In genomic region chr5:68249520-68249919, GRCh38 we compare ENCODE assay signal across 20 cellular contexts. TPM values are rescaled to one million over a fixed set of nuclear protein-coding genes. Genes with fewer than 3 reads are reported as not detected.
DNase-seq lines count a peak whose midpoint lies in the region; ATAC-seq and TF ChIP-seq lines count a peak whose summit lies in the region.
"Had no signal": no experiment of that assay in that cellular context is flagged by ENCODE, and none has a peak within 500 bp of the region (broad histone marks: within the 10 kb centered on the region; RNA-seq: fewer than 3 reads in every experiment).

No MANE protein-coding gene starts in this region.

- TF ChIP-seq EP300 in gastroesophageal sphincter (IDR thresholded peaks at IDR 0.05) = no peak

- no peak overlapping the region for H3K4me3 ChIP-seq in CD8-positive, alpha-beta T cell (ENCODE audit: low read depth, low read length)
- H3K4me3 ChIP-seq in gastroesophageal sphincter = no peak overlapping the region
- H3K4me3 ChIP-seq in skin epidermis = no peak overlapping the region
- no peak overlapping the region for H3K4me3 ChIP-seq in HAP-1
- H3K4me3 ChIP-seq: mucosa of descending colon, suprapubic skin had no signal

- in situ Hi-C loops in HAP-1 (cut with MboI; ENCODE audit: low sequenced_read_pairs) = no loop called here

- no peak for ATAC-seq in CD8-positive, alpha-beta T cell
- ATAC-seq in gastroesophageal sphincter (no peak), GM21528 (IDR thresholded peaks at IDR 0.05; ENCODE audit: low FRiP score, unreplicated experiment) (no peak)
- ATAC-seq: mucosa of descending colon had no signal

- 61 to 92% methylated on average over 2 of the region's 2 CpGs for WGBS in gastroesophageal sphincter (ENCODE audit: low coverage in 1 of 2), 2 donors

- H3K4me3 Mint-ChIP-seq in CD8-positive, alpha-beta T cell = no peak overlapping the region
- no peak overlapping the region for H3K4me3 Mint-ChIP-seq in chondrocyte (ENCODE audit: unreplicated experiment)

- H3K4me1 Mint-ChIP-seq in CD8-positive, alpha-beta T cell (ENCODE audit: low read depth) = peaks cover 78% of the 10 kb centered on the region
- H3K4me1 Mint-ChIP-seq in chondrocyte (ENCODE audit: low read depth) = peaks cover 73% of the 10 kb centered on the region

- H3K4me1 ChIP-seq in CD8-positive, alpha-beta T cell (ENCODE audit: insufficient read depth, low read length) = peaks cover 58% of the 10 kb centered on the region
- H3K4me1 ChIP-seq in gastroesophageal sphincter (peaks cover 34 to 98% (median 44%) of the 10 kb centered on the region in 3 donors), HAP-1 (peaks cover 3% of the 10 kb centered on the region; the same call in 1 of the 2 replicates)

- H3K36me3 ChIP-seq in CD8-positive, alpha-beta T cell (ENCODE audit: insufficient read depth, low read length) = no peaks in the 10 kb centered on the region
- no peaks in the 10 kb centered on the region for H3K36me3 ChIP-seq in gastroesophageal sphincter
- no peaks in the 10 kb centered on the region for H3K36me3 ChIP-seq in HAP-1 (replicated peaks)
- H3K36me3 ChIP-seq: suprapubic skin had no signal

- TF ChIP-seq POLR2A in gastroesophageal sphincter (IDR thresholded peaks at IDR 0.05) = no peak

- no peak for DNase-seq in CD8-positive, alpha-beta T cell
- peak; percentile 23 for DNase-seq in NCI-H69 (lab: John Stamatoyannopoulos, UW)
- DNase-seq in HAP-1 (ENCODE audit: low spot score in 2 of 2) = no peak
- no peak for DNase-seq in chondrocyte (ENCODE audit: low spot score)
- DNase-seq: activated CD4-positive, CD25-positive, alpha-beta regulatory T cell treated with anti-CD3 and anti-CD28 coated beads, Interleukin-2, amount 50 U/mL, for 72 hours; C1 segment of cervical spinal cord; DMS79 treated with DMSO at 0.1 percent for 48 hours; head of caudate nucleus; KBM-7; kidney; mucosa of descending colon; NCI-H226; NK-92 treated with Interleukin-12 subunit alpha and Interleukin-12 subunit beta, amount 100 ng/mL, for 24 hours; SHP77; T-helper 2 cell had no signal

- H3K9me3 Mint-ChIP-seq in CD8-positive, alpha-beta T cell = no peaks in the 10 kb centered on the region
- no peaks in the 10 kb centered on the region for H3K9me3 Mint-ChIP-seq in chondrocyte (ENCODE audit: low read depth)

- TF ChIP-seq CTCF in CD8-positive, alpha-beta T cell (IDR thresholded peaks at IDR 0.05) = no peak
- no peak for TF ChIP-seq CTCF in gastroesophageal sphincter (IDR thresholded peaks at IDR 0.05)
- TF ChIP-seq CTCF in chondrocyte (IDR thresholded peaks at IDR 0.05) = no peak

- peak overlapping the region; percentile 88 for H3K27ac Mint-ChIP-seq in CD8-positive, alpha-beta T cell
- H3K27ac Mint-ChIP-seq in chondrocyte (ENCODE audit: unreplicated experiment) = no peak overlapping the region
- H3K27ac Mint-ChIP-seq: progenitor cell of endocrine pancreas had no signal

- H3K27me3 Mint-ChIP-seq in CD8-positive, alpha-beta T cell (ENCODE audit: low read depth) = no peaks in the 10 kb centered on the region
- no peaks in the 10 kb centered on the region for H3K27me3 Mint-ChIP-seq in chondrocyte (ENCODE audit: low read depth)
- H3K27me3 Mint-ChIP-seq: progenitor cell of endocrine pancreas had no signal

- POLR2A ChIA-PET in CD8-positive, alpha-beta T cell (lab: Charles Lee) = interaction anchor here (1.5 to 3.6 kb wide), 2 partner anchors 18 to 34 kb away, joined by 3 to 24 read pairs; partner anchors contain the start of gene PIK3R1

- CTCF ChIA-PET in CD8-positive, alpha-beta T cell (lab: Charles Lee) = interaction anchor here (1.1 to 10.2 kb wide), 5 partner anchors 11 to 1003 kb away, joined by 6 to 91 read pairs (median 11); partner anchors contain the start of gene PIK3R1

- no peaks in the 10 kb centered on the region for H3K9me3 ChIP-seq in CD8-positive, alpha-beta T cell (ENCODE audit: low read length)
- no peaks in the 10 kb centered on the region for H3K9me3 ChIP-seq in gastroesophageal sphincter
- H3K9me3 ChIP-seq in HAP-1 = no peaks in the 10 kb centered on the region
- H3K9me3 ChIP-seq: mucosa of descending colon, suprapubic skin had no signal

- H3K36me3 Mint-ChIP-seq in CD8-positive, alpha-beta T cell = no peaks in the 10 kb centered on the region
- peaks cover under 1% of the 10 kb centered on the region for H3K36me3 Mint-ChIP-seq in chondrocyte (ENCODE audit: low read depth)

- H3K27ac ChIP-seq in CD8-positive, alpha-beta T cell (ENCODE audit: low read depth, low read length) = no peak overlapping the region
- H3K27ac ChIP-seq in gastroesophageal sphincter (peak overlapping the region; percentile 73 to 94 (median 79)), skin epidermis (peak overlapping the region in 13 of 21 experiments; percentile 3 to 81 (median 70))

- no peaks in the 10 kb centered on the region for H3K27me3 ChIP-seq in CD8-positive, alpha-beta T cell (ENCODE audit: insufficient read depth, low read length)
- H3K27me3 ChIP-seq in gastroesophageal sphincter = no peaks in the 10 kb centered on the region
- no peaks in the 10 kb centered on the region for H3K27me3 ChIP-seq in HAP-1 (ENCODE audit: low read depth)
- H3K27me3 ChIP-seq: suprapubic skin had no signal

- intact Hi-C loops in CD8-positive, alpha-beta T cell (cut with DNase I, micrococcal nuclease) = no loop called here

RNA-seq across cellular contexts. Expression of gene PIK3R1, which starts 34.0 kb away (rescaled TPM):
- 100 to 1,000 TPM; 461 to 470 TPM for total RNA-seq in CD8-positive, alpha-beta T cell
- total RNA-seq in gastroesophageal sphincter (100 to 1,000 TPM; 188 to 403 (median 312) TPM), chondrocyte (56.2 to 63.1 TPM (median 60.7 TPM) in 3 replicates)
